Comparison of ENCODE assay signal across 15 cellular contexts in genomic region chr10:77156406-77156879, GRCh38.
A peak's percentile ranks its signal among the peaks of the same experiment; 100 is the strongest.
DNase-seq lines count a peak whose midpoint lies in the region; ATAC-seq, FAIRE-seq and TF ChIP-seq lines count a peak whose summit lies in the region.
"Had no signal": no experiment of that assay in that cellular context is flagged by ENCODE, and none has a peak within 500 bp of the region (broad histone marks: within the 10 kb centered on the region; RNA-seq: fewer than 3 reads in every experiment).

No MANE protein-coding gene starts in this region.

- H3K27ac ChIP-seq in gastroesophageal sphincter (peak overlapping the region; percentile 47 to 69 (median 58)), small intestine (ENCODE audit: low read depth in 1 of 2, low read length in 1 of 2) (no peak overlapping the region)
- H3K27ac ChIP-seq: parathyroid adenoma had no signal

- DNase-seq in HFFc6 (peak; percentile 68), amniotic epithelial cell (ENCODE audit: low read depth) (peak; percentile 69), small intestine (peak; percentile 28), hippocampal formation (lab: John Stamatoyannopoulos, UW) (no peak), NCI-H82 treated with DMSO at 0.1 percent for 48 hours (lab: John Stamatoyannopoulos, UW; ENCODE audit: unreplicated experiment) (no peak)
- DNase-seq: activated naive CD8-positive, alpha-beta T cell treated with anti-CD3 and anti-CD28 coated beads, Interleukin-2, amount 10 ng/mL, durations not matched to agents 7 days and 5 days; DMS79 treated with DMSO at 0.1 percent for 48 hours; NCI-H1048; NCI-H524 treated with DMSO at 0.1 percent for 48 hours had no signal

- peak overlapping the region; percentile 35 for H3K4me3 Mint-ChIP-seq in HFFc6
- H3K4me3 Mint-ChIP-seq: activated naive CD8-positive, alpha-beta T cell treated with anti-CD3 and anti-CD28 coated beads, Interleukin-2, amount 10 ng/mL, durations not matched to agents 7 days and 5 days had no signal

- H3K36me3 Mint-ChIP-seq in HFFc6 (ENCODE audit: low read depth) = 0 out of 2 replicates have a peak, but pooled peaks cover 4% of the 10 kb centered on the region
- H3K36me3 Mint-ChIP-seq: activated naive CD8-positive, alpha-beta T cell treated with anti-CD3 and anti-CD28 coated beads, Interleukin-2, amount 10 ng/mL, durations not matched to agents 7 days and 5 days had no signal

- H3K4me3 ChIP-seq in gastroesophageal sphincter = no peak overlapping the region
- H3K4me3 ChIP-seq in small intestine (ENCODE audit: low read depth in 1 of 2, low read length in 2 of 2) = no peak overlapping the region

- no peaks in the 10 kb centered on the region for H3K9me3 ChIP-seq in gastroesophageal sphincter
- H3K9me3 ChIP-seq in small intestine (ENCODE audit: control insufficient read depth, low read depth) = no peaks in the 10 kb centered on the region

- no peak for TF ChIP-seq EP300 in gastroesophageal sphincter (IDR thresholded peaks at IDR 0.05)

- ATAC-seq in gastroesophageal sphincter = peak; percentile 55
- no peak for ATAC-seq in HG03571 (IDR thresholded peaks at IDR 0.05; ENCODE audit: unreplicated experiment)
- ATAC-seq in HG03108 (IDR thresholded peaks at IDR 0.05; ENCODE audit: unreplicated experiment) = no peak

- peaks cover 48% of the 10 kb centered on the region for H3K4me1 Mint-ChIP-seq in HFFc6 (ENCODE audit: low read depth)
- H3K4me1 Mint-ChIP-seq: activated naive CD8-positive, alpha-beta T cell treated with anti-CD3 and anti-CD28 coated beads, Interleukin-2, amount 10 ng/mL, durations not matched to agents 7 days and 5 days had no signal

- H3K27ac Mint-ChIP-seq in HFFc6 = peak overlapping the region; percentile 88
- H3K27ac Mint-ChIP-seq: activated naive CD8-positive, alpha-beta T cell treated with anti-CD3 and anti-CD28 coated beads, Interleukin-2, amount 10 ng/mL, durations not matched to agents 7 days and 5 days had no signal

- TF ChIP-seq CTCF in HFFc6 (IDR thresholded peaks at IDR 0.05) (no peak), gastroesophageal sphincter (IDR thresholded peaks at IDR 0.05) (no peak)

- H3K27me3 ChIP-seq in gastroesophageal sphincter (no peaks in the 10 kb centered on the region), small intestine (ENCODE audit: control insufficient read depth in 2 of 2, insufficient read depth in 2 of 2, low read length in 2 of 2) (no peaks in the 10 kb centered on the region)

- WGBS in gastroesophageal sphincter (ENCODE audit: low coverage in 1 of 2), 2 donors = 21 to 53% methylated on average over 3 to 5 of the region's 5 CpGs
- WGBS in small intestine, 3 donors = 21 to 45% (median 35%) methylated on average over 5 of the region's 5 CpGs

- no peak for FAIRE-seq in small intestine (lab: Jason Lieb, UNC)
- FAIRE-seq: endometrium, H1 had no signal

- TF ChIP-seq POLR2A in gastroesophageal sphincter (IDR thresholded peaks at IDR 0.05) = no peak

- H3K27me3 Mint-ChIP-seq in HFFc6 (ENCODE audit: insufficient read depth) = peaks cover 6% of the 10 kb centered on the region

- H3K36me3 ChIP-seq in gastroesophageal sphincter (no peaks in the 10 kb centered on the region), small intestine (ENCODE audit: control insufficient read depth in 2 of 2, insufficient read depth in 2 of 2, low read length in 2 of 2) (no peaks in the 10 kb centered on the region)

- H3K9me3 Mint-ChIP-seq in HFFc6 = no peaks in the 10 kb centered on the region
- H3K9me3 Mint-ChIP-seq: activated naive CD8-positive, alpha-beta T cell treated with anti-CD3 and anti-CD28 coated beads, Interleukin-2, amount 10 ng/mL, durations not matched to agents 7 days and 5 days had no signal

- H3K4me1 ChIP-seq in gastroesophageal sphincter = peaks cover 2 to 44% (median 12%) of the 10 kb centered on the region in 3 donors
- H3K4me1 ChIP-seq in small intestine (ENCODE audit: control insufficient read depth in 2 of 2, insufficient read depth in 1 of 2, low read depth in 1 of 2, low read length in 1 of 2) = no peaks in the 10 kb centered on the region
- H3K4me1 ChIP-seq: parathyroid adenoma had no signal

Comparison
In these comparisons a context has a peak if more than half of its experiments do, and no peak if none do; other contexts are left out.
1. DNase-seq: peak in HFFc6 (single experiment), amniotic epithelial cell (single experiment) and small intestine (single experiment); none in hippocampal formation (0 of 2) and NCI-H82 treated with DMSO at 0.1 percent for 48 hours (single experiment).
2. H3K27ac ChIP-seq: peak in gastroesophageal sphincter (4 of 4); none in small intestine (0 of 2).